19 cellular contexts compared by ENCODE assay signal in the genomic region with DNA sequence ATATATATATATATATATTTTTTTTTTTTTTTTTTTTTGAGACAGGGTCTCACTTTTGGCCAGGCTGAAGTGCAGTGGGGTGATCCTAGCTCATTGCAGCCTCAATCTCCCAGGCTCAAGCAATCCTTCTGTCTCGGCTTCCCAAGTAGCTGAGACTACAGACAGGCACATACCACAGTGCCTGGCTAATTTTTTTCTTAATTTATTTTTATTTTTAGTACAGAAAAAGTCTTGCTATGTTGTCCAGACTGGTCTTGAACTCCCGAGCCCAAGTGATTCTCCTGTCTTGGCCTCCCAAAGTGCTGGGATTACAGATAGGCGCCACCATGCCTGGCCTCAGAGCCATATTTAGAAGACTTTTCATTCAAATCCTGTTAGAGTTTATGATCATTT.
DNase-seq lines count a peak whose midpoint lies in the region; ATAC-seq and TF ChIP-seq lines count a peak whose summit lies in the region.
"Had no signal": no experiment of that assay in that cellular context is flagged by ENCODE, and none has a peak within 500 bp of the region (broad histone marks: within the 10 kb centered on the region; RNA-seq: fewer than 3 reads in every experiment).

No MANE protein-coding gene starts in this region.

- H3K9ac ChIP-seq in KMS-11 (peak overlapping the region; percentile 40; the same call in 1 of the 2 replicates), mammary epithelial cell (ENCODE audit: insufficient read depth, low read length) (no peak overlapping the region), smooth muscle cell (ENCODE audit: low read depth) (peak overlapping the region; percentile 81)
- H3K9ac ChIP-seq: SK-N-SH had no signal

- H3K79me2 ChIP-seq in KMS-11 (ENCODE audit: insufficient read depth, low read depth) (no peaks in the 10 kb centered on the region), mammary epithelial cell (ENCODE audit: insufficient read depth, low read length) (no peaks in the 10 kb centered on the region), smooth muscle cell (ENCODE audit: low read depth) (no peaks in the 10 kb centered on the region)

- H3K36me3 ChIP-seq in KMS-11 (ENCODE audit: insufficient read depth) (no peaks in the 10 kb centered on the region), mammary epithelial cell (ENCODE audit: insufficient read depth, low read length) (no peaks in the 10 kb centered on the region), left lung (no peaks in the 10 kb centered on the region), smooth muscle cell (ENCODE audit: low read depth) (no peaks in the 10 kb centered on the region)
- H3K36me3 ChIP-seq: heart left ventricle, neutrophil, right atrium auricular region had no signal

- dilution Hi-C loops in mammary epithelial cell (cut with HindIII; ENCODE audit: low sequenced_read_pairs) = no loop called here

- no peak overlapping the region for H3K4me3 Mint-ChIP-seq in stimulated activated naive CD8-positive, alpha-beta T cell treated with anti-CD3 and anti-CD28 coated beads, Interleukin-15, amount 100 ng/mL, for 72 hours

- H3K27ac Mint-ChIP-seq in stimulated activated naive CD8-positive, alpha-beta T cell treated with anti-CD3 and anti-CD28 coated beads, Interleukin-15, amount 100 ng/mL, for 72 hours = no peak overlapping the region

- H3K4me2 ChIP-seq in KMS-11 (peak overlapping the region; percentile 30), mammary epithelial cell (ENCODE audit: insufficient read depth, low read depth, low read length) (peak overlapping the region; percentile 0), smooth muscle cell (peak overlapping the region; percentile 43)
- H3K4me2 ChIP-seq: SK-N-SH had no signal

- H3K27ac ChIP-seq in KMS-11 (peak overlapping the region; percentile 91), mammary epithelial cell (ENCODE audit: insufficient read depth, low read depth, low read length) (no peak overlapping the region), left lung (peak overlapping the region; percentile 41 to 72), smooth muscle cell (ENCODE audit: low read depth) (peak overlapping the region; percentile 97)
- H3K27ac ChIP-seq: neutrophil had no signal

- in situ Hi-C loops in mammary epithelial cell (cut with MboI; ENCODE audit: low sequenced_read_pairs in 2 of 2) = no loop called here

- ATAC-seq in left lung = no peak
- ATAC-seq in HG02610 (IDR thresholded peaks at IDR 0.05; ENCODE audit: unreplicated experiment) = no peak
- no peak for ATAC-seq in stimulated activated naive CD8-positive, alpha-beta T cell treated with anti-CD3 and anti-CD28 coated beads, Interleukin-15, amount 100 ng/mL, for 72 hours
- ATAC-seq: GM12878 had no signal

- H3K4me1 ChIP-seq in KMS-11 (ENCODE audit: low read depth, poor library complexity, severe bottlenecking) (peaks cover 27% of the 10 kb centered on the region), mammary epithelial cell (ENCODE audit: insufficient read depth, low read length) (peaks cover 18% of the 10 kb centered on the region), left lung (peaks cover 0 to 7% of the 10 kb centered on the region in 2 donors), smooth muscle cell (ENCODE audit: low read depth) (peaks cover 13% of the 10 kb centered on the region)

- no TSS peak for BruUV-seq in mammary epithelial cell (replicated peaks; lab: Mats Ljungman, UMichigan)

- CTCF ChIA-PET in mammary epithelial cell (lab: Charles Lee; ENCODE audit: low non-redundant PET) = interaction anchor here (0.6 kb wide), 1 partner anchor 109 kb away, joined by 5 read pairs; no protein-coding TSS in a partner anchor

- no peaks in the 10 kb centered on the region for H3K27me3 Mint-ChIP-seq in stimulated activated naive CD8-positive, alpha-beta T cell treated with anti-CD3 and anti-CD28 coated beads, Interleukin-15, amount 100 ng/mL, for 72 hours

- H4K20me1 ChIP-seq in KMS-11 (ENCODE audit: insufficient read depth) = no peaks in the 10 kb centered on the region
- H4K20me1 ChIP-seq in mammary epithelial cell (ENCODE audit: insufficient read depth, low read length) = no peaks in the 10 kb centered on the region
- no peaks in the 10 kb centered on the region for H4K20me1 ChIP-seq in smooth muscle cell (ENCODE audit: low read depth)

- H3K4me1 Mint-ChIP-seq in stimulated activated naive CD8-positive, alpha-beta T cell treated with anti-CD3 and anti-CD28 coated beads, Interleukin-15, amount 100 ng/mL, for 72 hours = peaks cover 6% of the 10 kb centered on the region

- peaks cover 9 to 15% of the 10 kb centered on the region in 2 donors for H3K9me3 Mint-ChIP-seq in stimulated activated naive CD8-positive, alpha-beta T cell treated with anti-CD3 and anti-CD28 coated beads, Interleukin-15, amount 100 ng/mL, for 72 hours

- H2AFZ ChIP-seq in KMS-11 (ENCODE audit: low read depth) (peak overlapping the region; percentile 56), mammary epithelial cell (ENCODE audit: low read depth, low read length) (no peak overlapping the region), smooth muscle cell (ENCODE audit: low read depth) (no peak overlapping the region)

- WGBS in mammary epithelial cell (ENCODE audit: low coverage, missing lambda C conversion rate) = 58% methylated on average over 3 of the region's 3 CpGs
- WGBS in smooth muscle cell (ENCODE audit: low lambda C conversion rate) = 36% methylated on average over 3 of the region's 3 CpGs

- DNase-seq in mammary epithelial cell (no peak), left lung (no peak), smooth muscle cell (lab: John Stamatoyannopoulos, UW; ENCODE audit: unreplicated experiment) (no peak), NCI-H187 treated with DMSO at 0.1 percent for 48 hours (lab: John Stamatoyannopoulos, UW) (no peak)
- DNase-seq in stimulated activated CD4-positive, alpha-beta T cell treated with anti-CD3 and anti-CD28 coated beads, Interleukin-4, amount 100 ng/mL, for 1 hour = no peak
- no peak for DNase-seq in stimulated activated naive CD8-positive, alpha-beta T cell treated with anti-CD3 and anti-CD28 coated beads, Interleukin-15, amount 100 ng/mL, for 72 hours
- DNase-seq: activated CD4-positive, alpha-beta T cell treated with anti-CD3 and anti-CD28 coated beads for 48 hours; activated CD8-positive, alpha-beta memory T cell treated with anti-CD3 and anti-CD28 coated beads, Interleukin-2, amount 50 U/mL, for 4 hours; dermis blood vessel endothelial cell; KG1; NCI-H1092; NCI-H526 treated with DMSO at 0.1 percent for 48 hours had no signal

- intact Hi-C loops in mammary epithelial cell (cut with micrococcal nuclease) = loop anchor here (2.0 to 5.0 kb wide), 2 partner anchors 18 to 230 kb away; no protein-coding TSS in a partner anchor
- intact Hi-C loops in left lung (cut with DNase I) = no loop called here

- peaks cover 13% of the 10 kb centered on the region for H3F3A ChIP-seq in smooth muscle cell (ENCODE audit: low read depth)

- H3K9me3 ChIP-seq in mammary epithelial cell (replicated peaks; ENCODE audit: insufficient read depth, low read length) = no peaks in the 10 kb centered on the region
- peaks cover 0 to 8% of the 10 kb centered on the region in 2 donors for H3K9me3 ChIP-seq in left lung
- H3K9me3 ChIP-seq in smooth muscle cell (replicated peaks; ENCODE audit: low read depth) = no peaks in the 10 kb centered on the region
- H3K9me3 ChIP-seq: neutrophil, SK-N-SH had no signal

- H3K4me3 ChIP-seq in KMS-11 (IDR thresholded peaks at IDR 0.05; ENCODE audit: insufficient read depth, low read depth, low read length) (no peak overlapping the region), mammary epithelial cell (replicated peaks in 1 of 3; ENCODE audit: insufficient read depth in 1 of 3, low read depth in 2 of 3, low read length in 3 of 3) (no peak overlapping the region), left lung (no peak overlapping the region), smooth muscle cell (no peak overlapping the region)
- H3K4me3 ChIP-seq: GM12878, heart left ventricle, right atrium auricular region had no signal

- H3K27me3 ChIP-seq in KMS-11 (ENCODE audit: insufficient read depth, low read depth) = no peaks in the 10 kb centered on the region
- H3K27me3 ChIP-seq in mammary epithelial cell (ENCODE audit: insufficient read depth, low read length) = no peaks in the 10 kb centered on the region
- no peaks in the 10 kb centered on the region for H3K27me3 ChIP-seq in left lung
- H3K27me3 ChIP-seq in smooth muscle cell (ENCODE audit: low read depth) = no peaks in the 10 kb centered on the region
- H3K27me3 ChIP-seq: heart left ventricle, neutrophil, right atrium auricular region had no signal

- no peak for TF ChIP-seq CTCF in KMS-11 (conservative IDR thresholded peaks at IDR 0.05; ENCODE audit: low read depth, low read length)
- no peak for TF ChIP-seq CTCF in mammary epithelial cell (conservative IDR thresholded peaks at IDR 0.05 in 1 of 2, IDR thresholded peaks at IDR 0.05 in 1 of 2; ENCODE audit: extremely low read depth in 1 of 2, insufficient read depth in 1 of 2, low read depth in 1 of 2, low read length in 2 of 2)
- TF ChIP-seq CTCF in left lung (IDR thresholded peaks at IDR 0.05) = no peak
- TF ChIP-seq CTCF in smooth muscle cell (IDR thresholded peaks at IDR 0.05; ENCODE audit: borderline replicate concordance, insufficient read depth, poor library complexity, severe bottlenecking) = no peak
